ENCODE assay signal across 33 cellular contexts in the genomic region with DNA sequence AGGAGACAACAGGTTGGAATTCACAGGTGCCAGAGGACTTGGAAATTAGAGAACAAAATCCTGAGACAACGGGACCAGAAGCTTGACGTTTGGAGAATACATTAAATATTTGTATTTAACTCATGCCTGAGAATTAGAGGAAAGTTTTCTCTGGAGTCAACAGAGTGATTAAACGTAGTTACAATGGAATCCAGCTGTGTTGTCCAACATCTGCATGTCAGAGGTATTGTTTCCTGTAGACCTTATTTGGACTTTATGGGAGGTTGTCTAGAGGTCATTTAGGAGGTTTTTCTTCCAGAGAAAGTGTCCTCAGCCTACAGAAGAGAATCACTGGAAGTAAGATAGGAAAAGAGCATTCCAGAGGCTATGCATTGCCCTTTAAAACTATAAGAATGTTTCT. TPM values are rescaled to one million over a fixed set of nuclear protein-coding genes. Genes with fewer than 3 reads are reported as not detected.
"Had no signal": no experiment of that assay in that cellular context is flagged by ENCODE, and none has a peak within 500 bp of the region (broad histone marks: within the 10 kb centered on the region; RNA-seq: fewer than 3 reads in every experiment).

No MANE protein-coding gene starts in this region.

- H3K36me3 Mint-ChIP-seq: activated naive CD4-positive, alpha-beta T cell treated with anti-CD3 and anti-CD28 coated beads, Interleukin-2, amount 50 U/mL, for 72 hours; brain; IgD-negative memory B cell had no signal

- ATAC-seq: activated CD8-positive, alpha-beta T cell treated with anti-CD3 and anti-CD28 coated beads, Interleukin-2, amount 10 ng/mL, durations not matched to agents 7 days and 5 days; activated naive CD4-positive, alpha-beta T cell treated with anti-CD3 and anti-CD28 coated beads, Interleukin-2, amount 50 U/mL, for 72 hours; activated T-cell treated with anti-CD3 and anti-CD28 coated beads, Interleukin-2, amount 50 U/mL, for 4 hours had no signal

- H3K27ac ChIP-seq: SJCRH30, SK-N-MC had no signal

- H3K4me3 ChIP-seq: SJCRH30, SK-N-MC had no signal

- H3K9me3 Mint-ChIP-seq: activated CD4-positive, alpha-beta T cell treated with anti-CD3 and anti-CD28 coated beads, Interleukin-2, amount 10 ng/mL, durations not matched to agents 7 days and 5 days; activated naive CD4-positive, alpha-beta T cell treated with anti-CD3 and anti-CD28 coated beads for 36 hours; activated T-cell treated with anti-CD3 and anti-CD28 coated beads, Interleukin-2, amount 50 U/mL, for 4 hours; activated T-helper 1 cell treated with anti-CD3 and anti-CD28 coated beads, Interleukin-12 subunit alpha, Interleukin-12 subunit beta, Interleukin-2, Interleukin-4 antibody, amounts not matched to agents 30 ng/mL and 10 ng/mL and 1 ng/mL, durations not matched to agents 14 hours and 24 hours and 36 hours; brain had no signal

- H3K36me3 ChIP-seq: SJCRH30 had no signal

- H3K27me3 Mint-ChIP-seq: activated CD4-positive, alpha-beta T cell treated with anti-CD3 and anti-CD28 coated beads, Interleukin-2, amount 10 ng/mL, durations not matched to agents 7 days and 5 days; brain; IgD-negative memory B cell had no signal

- H3K4me1 ChIP-seq: SJCRH30 had no signal

- DNase-seq: activated CD4-positive, alpha-beta T cell treated with anti-CD3 and anti-CD28 coated beads, Interleukin-2, amount 10 ng/mL, durations not matched to agents 7 days and 5 days; activated CD4-positive, alpha-beta T cell treated with anti-CD3 and anti-CD28 coated beads, Interleukin-2, amount 50 U/mL, for 48 hours; activated CD8-positive, alpha-beta memory T cell treated with anti-CD3 and anti-CD28 coated beads, Interleukin-2, amount 50 U/mL, for 4 hours; activated CD8-positive, alpha-beta T cell treated with anti-CD3 and anti-CD28 coated beads, Interleukin-2, amount 10 ng/mL, durations not matched to agents 7 days and 5 days; activated gamma-delta T cell treated with Interleukin-2 at 50 U/mL for 16 hours; activated naive CD4-positive, alpha-beta T cell treated with anti-CD3 and anti-CD28 coated beads for 36 hours; activated T-cell treated with anti-CD3 and anti-CD28 coated beads for 4 hours; activated T-cell treated with anti-CD3 and anti-CD28 coated beads, Interleukin-2, amount 50 U/mL, for 4 hours; anterior cingulate cortex; caudate nucleus; Kasumi-1; KBM-7; MM.1S; MV-4-11; NCI-H1092; NCI-H1436 treated with DMSO at 0.1 percent for 48 hours; NCI-H1694 treated with DMSO at 0.1 percent for 48 hours; NCI-H2029; NCI-H345; NCI-H524 treated with DMSO at 0.1 percent for 48 hours; NK-92 treated with Interleukin-12 subunit alpha and Interleukin-12 subunit beta, amount 100 ng/mL, for 24 hours; SHP77; SJCRH30; T1000 had no signal

- H3K27me3 ChIP-seq: SJCRH30 had no signal

- H3K4me3 Mint-ChIP-seq: activated CD4-positive, alpha-beta T cell treated with anti-CD3 and anti-CD28 coated beads, Interleukin-2, amount 10 ng/mL, durations not matched to agents 7 days and 5 days; activated CD8-positive, alpha-beta T cell treated with anti-CD3 and anti-CD28 coated beads, Interleukin-2, amount 10 ng/mL, durations not matched to agents 7 days and 5 days; activated naive CD4-positive, alpha-beta T cell treated with anti-CD3 and anti-CD28 coated beads for 36 hours; activated T-cell treated with anti-CD3 and anti-CD28 coated beads, Interleukin-2, amount 50 U/mL, for 4 hours; activated T-helper 1 cell treated with anti-CD3 and anti-CD28 coated beads, Interleukin-12 subunit alpha, Interleukin-12 subunit beta, Interleukin-2, Interleukin-4 antibody, amounts not matched to agents 30 ng/mL and 10 ng/mL and 1 ng/mL, durations not matched to agents 14 hours and 24 hours and 36 hours; brain; IgD-negative memory B cell had no signal

- H3K27ac Mint-ChIP-seq: activated CD4-positive, alpha-beta T cell treated with anti-CD3 and anti-CD28 coated beads, Interleukin-2, amount 10 ng/mL, durations not matched to agents 7 days and 5 days; activated CD8-positive, alpha-beta T cell treated with anti-CD3 and anti-CD28 coated beads, Interleukin-2, amount 10 ng/mL, durations not matched to agents 7 days and 5 days; activated naive CD4-positive, alpha-beta T cell treated with anti-CD3 and anti-CD28 coated beads for 36 hours; activated naive CD4-positive, alpha-beta T cell treated with anti-CD3 and anti-CD28 coated beads, Interleukin-2, amount 50 U/mL, for 72 hours; activated T-helper 1 cell treated with anti-CD3 and anti-CD28 coated beads, Interleukin-12 subunit alpha, Interleukin-12 subunit beta, Interleukin-2, Interleukin-4 antibody, amounts not matched to agents 30 ng/mL and 10 ng/mL and 1 ng/mL, durations not matched to agents 14 hours and 24 hours and 36 hours; brain; IgD-negative memory B cell had no signal

- H3K4me1 Mint-ChIP-seq: activated CD4-positive, alpha-beta T cell treated with anti-CD3 and anti-CD28 coated beads, Interleukin-2, amount 10 ng/mL, durations not matched to agents 7 days and 5 days; brain; IgD-negative memory B cell had no signal

- H3K9me3 ChIP-seq: SJCRH30 had no signal

RNA-seq across cellular contexts. Expression of a gene that starts 45.1 kb away (rescaled TPM):
- total RNA-seq: activated CD4-positive, alpha-beta T cell treated with anti-CD3 and anti-CD28 coated beads, Interleukin-2, amount 10 ng/mL, durations not matched to agents 7 days and 5 days; activated CD8-positive, alpha-beta T cell treated with anti-CD3 and anti-CD28 coated beads, Interleukin-2, amount 10 ng/mL, durations not matched to agents 7 days and 5 days; activated naive CD4-positive, alpha-beta T cell treated with anti-CD3 and anti-CD28 coated beads for 36 hours; activated naive CD4-positive, alpha-beta T cell treated with anti-CD3 and anti-CD28 coated beads, Interleukin-2, amount 50 U/mL, for 72 hours; activated T-cell treated with anti-CD3 and anti-CD28 coated beads, Interleukin-2, amount 50 U/mL, for 4 hours; activated T-helper 1 cell treated with anti-CD3 and anti-CD28 coated beads, Interleukin-12 subunit alpha, Interleukin-12 subunit beta, Interleukin-2, Interleukin-4 antibody, amounts not matched to agents 30 ng/mL and 10 ng/mL and 1 ng/mL, durations not matched to agents 14 hours and 24 hours and 36 hours; bronchial epithelial cell; NCI-H460; SJCRH30; T-helper 1 cell treated with Interleukin-12 subunit alpha and Interleukin-12 subunit beta and Interleukin-4 antibody, amounts not matched to agents 30 ng/mL and 1 ng/mL, for 36 hours; T-helper 2 cell treated with Interferon-gamma antibody and Interleukin-4, amounts not matched to agents 100 ng/mL and 5 ng/mL, for 36 hours had no signal
- polyA plus RNA-seq: IgD-negative memory B cell had no signal
